Comparison of ENCODE assay signal across 15 cellular contexts in the genomic region with DNA sequence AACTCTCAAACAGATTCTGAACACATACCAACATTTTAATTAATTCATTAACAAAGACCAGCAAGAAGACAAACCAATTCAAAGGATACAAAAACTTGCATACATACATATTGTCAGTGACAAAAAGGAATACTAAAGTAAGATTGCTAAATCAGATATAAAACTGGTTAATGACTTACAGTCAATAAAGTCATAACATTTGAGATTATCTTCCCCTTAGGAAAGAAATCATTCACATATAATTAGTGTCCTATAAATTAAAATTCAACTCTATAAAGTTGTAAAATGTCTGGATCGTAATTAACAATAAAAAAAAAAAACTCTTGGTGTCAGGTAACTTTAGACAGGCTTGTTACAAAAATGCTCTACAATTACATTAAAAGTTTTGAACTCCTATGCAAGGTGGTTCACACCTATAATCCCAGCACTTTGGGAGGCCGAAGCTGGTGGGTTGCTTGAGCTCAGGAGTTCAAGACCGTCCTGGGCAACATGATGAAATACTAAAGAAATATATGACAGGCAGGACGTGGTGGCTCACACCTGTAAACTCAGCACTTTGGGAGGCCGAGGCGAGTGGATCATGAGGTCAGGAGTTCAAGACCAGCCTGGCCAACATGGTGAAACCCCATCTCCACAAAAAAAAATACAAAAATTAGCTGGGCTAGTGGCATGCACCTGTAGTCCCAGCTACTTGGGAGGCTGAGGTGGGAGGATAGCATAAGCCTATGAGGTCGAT. TPM values are rescaled to one million over a fixed set of nuclear protein-coding genes. Genes with fewer than 3 reads are reported as not detected.
"Had no signal": no experiment of that assay in that cellular context is flagged by ENCODE, and none has a peak within 500 bp of the region (broad histone marks: within the 10 kb centered on the region; RNA-seq: fewer than 3 reads in every experiment).

No MANE protein-coding gene starts in this region.

- H3K27ac ChIP-seq: brain microvascular endothelial cell, esophagus muscularis mucosa, lower lobe of right lung, skin epidermis, thyroid gland had no signal

- ATAC-seq: activated CD8-positive, alpha-beta memory T cell treated with anti-CD3 and anti-CD28 coated beads, Interleukin-2, amount 10 ng/mL, durations not matched to agents 7 days and 5 days; lower lobe of right lung; natural killer cell treated with Interleukin-12 subunit alpha and Interleukin-12 subunit beta and Interleukin-15 and Interleukin-18, amount 100 ng/mL, for 72 hours had no signal

- H3K4me1 Mint-ChIP-seq: activated CD8-positive, alpha-beta memory T cell treated with anti-CD3 and anti-CD28 coated beads, Interleukin-2, amount 10 ng/mL, durations not matched to agents 7 days and 5 days; immature natural killer cell had no signal

- H3K27ac Mint-ChIP-seq: activated CD8-positive, alpha-beta memory T cell treated with anti-CD3 and anti-CD28 coated beads, Interleukin-2, amount 10 ng/mL, durations not matched to agents 7 days and 5 days; activated naive CD8-positive, alpha-beta T cell; activated T-cell treated with anti-CD3 and anti-CD28 coated beads, Interleukin-2, amount 50 U/mL, for 24 hours; immature natural killer cell; natural killer cell treated with Interleukin-12 subunit alpha and Interleukin-12 subunit beta and Interleukin-15 and Interleukin-18, amount 100 ng/mL, for 72 hours had no signal

- H3K9me3 Mint-ChIP-seq: activated T-cell treated with anti-CD3 and anti-CD28 coated beads, Interleukin-2, amount 50 U/mL, for 24 hours; immature natural killer cell; natural killer cell treated with Interleukin-12 subunit alpha and Interleukin-12 subunit beta and Interleukin-15 and Interleukin-18, amount 100 ng/mL, for 72 hours had no signal

- H3K27me3 ChIP-seq: brain microvascular endothelial cell, thyroid gland had no signal

- H3K36me3 Mint-ChIP-seq: activated CD8-positive, alpha-beta memory T cell treated with anti-CD3 and anti-CD28 coated beads, Interleukin-2, amount 10 ng/mL, durations not matched to agents 7 days and 5 days; activated naive CD8-positive, alpha-beta T cell; immature natural killer cell; natural killer cell treated with Interleukin-12 subunit alpha and Interleukin-12 subunit beta and Interleukin-15 and Interleukin-18, amount 100 ng/mL, for 72 hours had no signal

- H3K4me3 Mint-ChIP-seq: activated CD8-positive, alpha-beta memory T cell treated with anti-CD3 and anti-CD28 coated beads, Interleukin-2, amount 10 ng/mL, durations not matched to agents 7 days and 5 days; activated naive CD8-positive, alpha-beta T cell; activated T-cell treated with anti-CD3 and anti-CD28 coated beads, Interleukin-2, amount 50 U/mL, for 24 hours; immature natural killer cell; natural killer cell treated with Interleukin-12 subunit alpha and Interleukin-12 subunit beta and Interleukin-15 and Interleukin-18, amount 100 ng/mL, for 72 hours had no signal

- H3K4me3 ChIP-seq: esophagus muscularis mucosa, lower lobe of right lung, skin epidermis, thyroid gland had no signal

- DNase-seq: activated CD4-positive, alpha-beta T cell treated with anti-CD3 and anti-CD28 coated beads, Interleukin-2, amount 50 U/mL, for 4 hours; activated CD4-positive, CD25-positive, alpha-beta regulatory T cell treated with anti-CD3 and anti-CD28 coated beads, Interleukin-2, amount 50 U/mL, for 72 hours; activated CD8-positive, alpha-beta memory T cell treated with anti-CD3 and anti-CD28 coated beads, Interleukin-2, amount 10 ng/mL, durations not matched to agents 7 days and 5 days; activated effector memory CD4-positive, alpha-beta T cell treated with anti-CD3 and anti-CD28 coated beads, Interleukin-2, amount 50 U/mL, for 16 hours; activated T-cell treated with anti-CD3 and anti-CD28 coated beads, Interleukin-2, amount 50 U/mL, for 24 hours; amygdala; brain microvascular endothelial cell; cerebellar nuclear complex; immature natural killer cell; lower lobe of right lung; thyroid gland had no signal

- H3K36me3 ChIP-seq: brain microvascular endothelial cell, esophagus muscularis mucosa, lower lobe of right lung, thyroid gland had no signal

- H3K9me3 ChIP-seq: esophagus muscularis mucosa, lower lobe of right lung, thyroid gland had no signal

- H3K4me1 ChIP-seq: lower lobe of right lung, thyroid gland had no signal

RNA-seq across cellular contexts. Expression of a gene that starts 17.7 kb away (rescaled TPM):
- polyA plus RNA-seq: immature natural killer cell had no signal
